In genomic region chr11:4798427-4799183, GRCh38 we compare ENCODE assay signal across 20 cellular contexts. TPM values are rescaled to one million over a fixed set of nuclear protein-coding genes. Genes with fewer than 3 reads are reported as not detected.
DNase-seq lines count a peak whose midpoint lies in the region; ATAC-seq, FAIRE-seq and TF ChIP-seq lines count a peak whose summit lies in the region.
"Had no signal": no experiment of that assay in that cellular context is flagged by ENCODE, and none has a peak within 500 bp of the region (broad histone marks: within the 10 kb centered on the region; RNA-seq: fewer than 3 reads in every experiment).

No MANE protein-coding gene starts in this region.

- H3K27me3 ChIP-seq in Caco-2 (replicated peaks; ENCODE audit: control insufficient read depth, insufficient read depth, low read length) = no peaks in the 10 kb centered on the region

- CTCF ChIA-PET in Caco-2 (lab: Charles Lee) = no interaction called here

- BruUV-seq in Caco-2 (replicated peaks; lab: Mats Ljungman, UMichigan) = no TSS peak

- peak; percentile 71 for FAIRE-seq in urothelium cell line (lab: Jason Lieb, UNC)
- FAIRE-seq: G401.6, GM19239 had no signal

- H3K9me3 Mint-ChIP-seq in Caco-2 (ENCODE audit: unreplicated experiment) = no peaks in the 10 kb centered on the region

- ATAC-seq in GM21529 (IDR thresholded peaks at IDR 0.05; ENCODE audit: unreplicated experiment) (peak; percentile 57), HG02885 (IDR thresholded peaks at IDR 0.05; ENCODE audit: poor library complexity, unreplicated experiment) (peak; percentile 65)

- peak; percentile 14 for DNase-seq in NCI-H748 (lab: John Stamatoyannopoulos, UW; ENCODE audit: unreplicated experiment)
- no peak for DNase-seq in NCI-H748 treated with DMSO at 0.1 percent for 48 hours (lab: John Stamatoyannopoulos, UW)
- no peak for DNase-seq in urothelium cell line (ENCODE audit: low spot score)
- no peak for DNase-seq in Caco-2
- DNase-seq in NCI-H345 treated with DMSO at 0.1 percent for 48 hours (lab: John Stamatoyannopoulos, UW; ENCODE audit: unreplicated experiment) = no peak
- no peak for DNase-seq in medulla oblongata (ENCODE audit: extremely low spot score)
- DNase-seq: C1 segment of cervical spinal cord, COR-L47, DMS153, DND-41, GOT3, H7, HCEC 1CT had no signal

- H3K36me3 Mint-ChIP-seq in Caco-2 (ENCODE audit: insufficient read depth, unreplicated experiment) = no peaks in the 10 kb centered on the region
- H3K36me3 Mint-ChIP-seq: CD4-positive, alpha-beta memory T cell had no signal

- H3K27me3 Mint-ChIP-seq in Caco-2 (ENCODE audit: insufficient read depth, unreplicated experiment) = peaks cover 2% of the 10 kb centered on the region

- TF ChIP-seq CTCF in Caco-2 (IDR thresholded peaks at IDR 0.05; ENCODE audit: insufficient read depth in 1 of 2, low read depth in 1 of 2, low read length in 1 of 2, severe bottlenecking in 1 of 2, unreplicated experiment in 1 of 2) = no peak

- POLR2A ChIA-PET in Caco-2 (lab: Charles Lee) = no interaction called here

- no peaks in the 10 kb centered on the region for H3K9me3 ChIP-seq in Caco-2

- H3K4me3 Mint-ChIP-seq in Caco-2 (ENCODE audit: unreplicated experiment) = no peak overlapping the region
- H3K4me3 Mint-ChIP-seq: CD4-positive, alpha-beta memory T cell had no signal

- no peak overlapping the region for H3K27ac Mint-ChIP-seq in Caco-2 (ENCODE audit: unreplicated experiment)
- H3K27ac Mint-ChIP-seq: CD4-positive, alpha-beta memory T cell had no signal

- H3K4me3 ChIP-seq in Caco-2 (ENCODE audit: low read depth, low read length) = no peak overlapping the region

- intact Hi-C loops in Caco-2 (cut with micrococcal nuclease; ENCODE audit: unreplicated experiment) = no loop called here

- no peaks in the 10 kb centered on the region for H3K4me1 Mint-ChIP-seq in Caco-2 (ENCODE audit: low read depth, unreplicated experiment)
- H3K4me1 Mint-ChIP-seq: CD4-positive, alpha-beta memory T cell had no signal

- no peaks in the 10 kb centered on the region for H3K4me1 ChIP-seq in Caco-2

- no peaks in the 10 kb centered on the region for H3K36me3 ChIP-seq in Caco-2 (ENCODE audit: control insufficient read depth, insufficient read depth, low read length)

RNA-seq across cellular contexts. Expression of gene OR52R1, which starts 5.6 kb away (rescaled TPM):
- not detected in 2 replicates for total RNA-seq in Caco-2 (2022)
- total RNA-seq: A172; A673; CD4-positive, alpha-beta memory T cell; H7 had no signal

RNA-seq across cellular contexts. Expression of gene OR51F2, which starts 22.5 kb away (rescaled TPM):
- not detected in 2 replicates for total RNA-seq in Caco-2 (2022)
- total RNA-seq: A172; A673; CD4-positive, alpha-beta memory T cell; H7 had no signal

RNA-seq across cellular contexts. Expression of gene OR51F1, which starts 28.9 kb away (rescaled TPM):
- not detected in 2 replicates for total RNA-seq in Caco-2 (2022)
- total RNA-seq: A172; A673; CD4-positive, alpha-beta memory T cell; H7 had no signal

RNA-seq across cellular contexts. Expression of gene OR51S1, which starts 50.4 kb away (rescaled TPM):
- not detected in 2 replicates for total RNA-seq in Caco-2 (2022)
- total RNA-seq: A172; A673; CD4-positive, alpha-beta memory T cell; H7 had no signal
